Comparison of ENCODE assay signal across 8 cellular contexts in genomic region chr6:90217621-90218496, GRCh38.
DNase-seq lines count a peak whose midpoint lies in the region; ATAC-seq and TF ChIP-seq lines count a peak whose summit lies in the region.

No MANE protein-coding gene starts in this region.

- H2BK5ac ChIP-seq in neuronal stem cell (ENCODE audit: low read length): no peak overlapping the region

- H3K4me2 ChIP-seq in neuronal stem cell (ENCODE audit: insufficient read depth, low read length, poor library complexity, severe bottlenecking): peak overlapping the region; percentile 54

- no peak overlapping the region for H3K27ac Mint-ChIP-seq in T-cell

- H3K4me3 Mint-ChIP-seq in T-cell: no peak overlapping the region

- H2BK12ac ChIP-seq in neuronal stem cell (ENCODE audit: low read length): no peak overlapping the region

- H3K9me3 ChIP-seq in neuronal stem cell (replicated peaks in 1 of 2; ENCODE audit: control insufficient read depth in 2 of 2, insufficient read depth in 1 of 2, low read depth in 1 of 2, low read length in 2 of 2): peaks cover under 1 to 2% of the 10 kb centered on the region in 2 donors

- peak in 2 of 4 experiments; percentile 9 to 37 for ATAC-seq in T-cell (replicated peaks in 1 of 4)
- peak; percentile 72 for ATAC-seq in esophagus mucosa
- no peak for ATAC-seq in HG02588 (IDR thresholded peaks at IDR 0.05; ENCODE audit: unreplicated experiment)

- DNase-seq in HFF-Myc (ENCODE audit: extremely low read depth, low read depth) (no peak), T-cell (peak in 29 of 34 experiments; percentile 34 to 79 (median 56)), neuronal stem cell (ENCODE audit: low spot score) (no peak), activated gamma-delta T cell (lab: John Stamatoyannopoulos, UW) (no peak), dermis blood vessel endothelial cell (no peak), GM13976 (ENCODE audit: low spot score) (no peak)

- H3K23ac ChIP-seq in neuronal stem cell (ENCODE audit: low read depth, low read length, poor library complexity): no peak overlapping the region

- POLR2A ChIA-PET in T-cell (lab: Charles Lee): interaction anchor here (0.5 to 1.6 kb wide), 15 partner anchors 10 to 386 kb away, joined by 3 to 9 read pairs (median 3); no protein-coding TSS in a partner anchor

- WGBS in neuronal stem cell (ENCODE audit: extremely low coverage in 2 of 2, insufficient read length in 2 of 2, insufficient replicate concordance in 1 of 2), 2 donors: no CpG with 5 or more reads among the region's 12 CpGs

- in situ Hi-C loops in GM13976 (cut with MboI; ENCODE audit: low sequenced_read_pairs, unreplicated experiment): no loop called here

- H4K8ac ChIP-seq in neuronal stem cell (ENCODE audit: low read depth, low read length): no peak overlapping the region

- TF ChIP-seq CTCF in HFF-Myc (IDR thresholded peaks at IDR 0.05; ENCODE audit: low read depth, low read length, missing control alignments): no peak
- TF ChIP-seq CTCF in GM13976 (IDR thresholded peaks at IDR 0.05; ENCODE audit: borderline replicate concordance, control extremely low read depth, extremely low read depth, insufficient read depth, missing control alignments): no peak

- peaks cover 2% of the 10 kb centered on the region for H3K79me1 ChIP-seq in neuronal stem cell (ENCODE audit: low read depth, low read length)

- H2BK15ac ChIP-seq in neuronal stem cell (ENCODE audit: low read length): no peak overlapping the region

- H3K14ac ChIP-seq in neuronal stem cell (ENCODE audit: low read length): no peak overlapping the region

- H3K9ac ChIP-seq in neuronal stem cell (ENCODE audit: low read depth, low read length, poor library complexity): no peak overlapping the region

- no peak overlapping the region for H2BK120ac ChIP-seq in neuronal stem cell (ENCODE audit: low read depth, low read length)

- no peak overlapping the region for H2AK5ac ChIP-seq in neuronal stem cell (ENCODE audit: low read depth, low read length)

- peak overlapping the region; percentile 71 for H2AFZ ChIP-seq in neuronal stem cell (ENCODE audit: low read length)

- H3K18ac ChIP-seq in neuronal stem cell (ENCODE audit: low read length): no peak overlapping the region

- CTCF ChIA-PET in T-cell (lab: Charles Lee): interaction anchor here (0.6 to 1.9 kb wide), 11 partner anchors 15 to 428 kb away, joined by 3 to 16 read pairs (median 3); no protein-coding TSS in a partner anchor

- peak overlapping the region; percentile 16; the same call in 1 of the 2 replicates for H3K4me3 ChIP-seq in HFF-Myc (replicated peaks; ENCODE audit: low read depth, low read length)
- peak overlapping the region in 1 of 2 donors; percentile 46 for H3K4me3 ChIP-seq in neuronal stem cell (ENCODE audit: low read length in 2 of 2)

- peaks cover 16 to 29% (median 24%) of the 10 kb centered on the region in 3 donors for H3K4me1 Mint-ChIP-seq in T-cell

- H3K36me3 Mint-ChIP-seq in T-cell: peaks cover 9% of the 10 kb centered on the region

- no peak overlapping the region for H3K4ac ChIP-seq in neuronal stem cell (ENCODE audit: low read length)

- H3K27ac ChIP-seq in neuronal stem cell (replicated peaks; ENCODE audit: low read length): peak overlapping the region; percentile 90

- H3K36me3 ChIP-seq in neuronal stem cell (replicated peaks in 1 of 2; ENCODE audit: control insufficient read depth in 2 of 2, insufficient read depth in 2 of 2, low read length in 2 of 2): no peaks in the 10 kb centered on the region

- H3K9me3 Mint-ChIP-seq in T-cell: peaks cover 4 to 5% (median 4%) of the 10 kb centered on the region in 3 donors

- H3K27me3 ChIP-seq in neuronal stem cell (ENCODE audit: control insufficient read depth in 3 of 3, insufficient read depth in 3 of 3, low read depth in 1 of 3, low read length in 3 of 3): no peaks in the 10 kb centered on the region

- no peak overlapping the region for H4K91ac ChIP-seq in neuronal stem cell (ENCODE audit: low read depth, low read length, poor library complexity)

- peaks cover 30 to 38% of the 10 kb centered on the region in 2 donors for H3K4me1 ChIP-seq in neuronal stem cell (ENCODE audit: control insufficient read depth in 2 of 2, insufficient read depth in 1 of 2, low read depth in 1 of 2, low read length in 2 of 2)

- no peaks in the 10 kb centered on the region for H3K27me3 Mint-ChIP-seq in T-cell

Comparison
In these comparisons a context has a peak if more than half of its experiments do, and no peak if none do; other contexts are left out.
1. DNase-seq: peak in T-cell (29 of 34); none in HFF-Myc (single experiment), neuronal stem cell (single experiment), activated gamma-delta T cell (single experiment), dermis blood vessel endothelial cell (single experiment) and GM13976 (single experiment).